In the genomic region with DNA sequence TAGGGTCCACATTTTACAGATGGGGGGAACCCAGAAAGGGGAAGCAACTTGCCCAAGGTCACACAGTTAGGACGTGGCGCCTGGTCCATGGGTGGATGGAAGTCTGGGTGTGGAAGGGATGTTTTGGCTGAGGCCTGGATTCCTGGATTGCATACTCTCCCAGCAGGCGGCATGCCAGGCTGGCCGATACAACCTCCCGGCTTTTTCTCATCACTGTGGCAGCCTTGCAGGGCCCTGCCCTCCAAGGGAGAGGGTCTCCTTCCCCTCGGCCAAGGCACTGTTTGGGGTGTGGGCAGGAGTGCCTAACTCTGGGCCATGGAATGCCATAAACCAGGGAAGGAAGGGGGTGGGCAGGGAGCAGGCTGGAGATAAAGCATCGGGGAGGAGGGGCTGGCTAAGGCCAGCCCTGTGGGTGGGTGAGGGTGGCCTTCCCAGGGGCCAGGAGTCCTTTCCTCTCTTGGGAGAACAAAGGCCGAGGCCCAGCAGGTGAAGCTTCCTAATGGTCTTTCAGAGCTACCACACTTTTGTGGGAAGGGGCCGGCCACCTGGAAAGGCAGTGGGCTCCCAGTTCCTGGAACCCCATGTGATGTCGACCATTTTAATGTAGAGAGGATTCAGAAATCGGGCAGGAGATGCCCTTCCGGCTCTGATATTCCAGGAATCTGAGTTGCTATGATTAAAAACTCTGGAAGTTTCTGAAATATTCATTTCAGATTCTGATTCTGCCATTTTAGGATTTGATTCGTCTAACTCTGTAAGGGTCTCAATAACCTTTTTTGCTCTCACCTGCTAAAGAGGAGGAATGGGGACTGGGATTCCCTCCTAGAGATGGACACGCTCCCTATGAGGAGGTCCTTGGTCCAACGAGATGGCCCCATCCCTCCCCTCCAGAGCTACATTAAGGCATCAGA, we compare ENCODE assay signal across 1 cellular context.
TF ChIP-seq lines count a peak whose summit lies in the region.

No MANE protein-coding gene starts in this region.

TF ChIP-seq in H1, 55 proteins besides CTCF, POLR2A, EP300 and RAD21:
- TF ChIP-seq MAX (IDR thresholded peaks at IDR 0.05): no peak
- no peak for TF ChIP-seq CEBPB (IDR thresholded peaks at IDR 0.05; ENCODE audit: low read depth, low read length)
- no peak for TF ChIP-seq TCF12 (IDR thresholded peaks at IDR 0.05; ENCODE audit: low read depth, low read length)
- no peak for TF ChIP-seq ZNF274 (IDR thresholded peaks at IDR 0.05; ENCODE audit: borderline replicate concordance, extremely low read depth, low read length)
- TF ChIP-seq SP2 (IDR thresholded peaks at IDR 0.05; ENCODE audit: low read length): no peak
- no peak for TF ChIP-seq ASH2L (IDR thresholded peaks at IDR 0.05; ENCODE audit: low read length)
- no peak for TF ChIP-seq CBX5 (IDR thresholded peaks at IDR 0.05; ENCODE audit: low read depth, low read length)
- no peak for TF ChIP-seq CBX8 (IDR thresholded peaks at IDR 0.05; ENCODE audit: borderline replicate concordance, low read depth, low read length)
- no peak for TF ChIP-seq EGR1 (IDR thresholded peaks at IDR 0.05; ENCODE audit: borderline replicate concordance, low read depth, low read length)
- no peak for TF ChIP-seq TEAD4 (IDR thresholded peaks at IDR 0.05; ENCODE audit: low read depth, low read length)
- TF ChIP-seq NRF1 (IDR thresholded peaks at IDR 0.05; ENCODE audit: low read depth, low read length): no peak
- no peak for TF ChIP-seq FOSL1 (IDR thresholded peaks at IDR 0.05; ENCODE audit: insufficient read depth, low read depth, low read length)
- TF ChIP-seq NANOG (IDR thresholded peaks at IDR 0.05; ENCODE audit: insufficient read depth, low read depth, low read length, poor library complexity, severe bottlenecking): no peak
